ENCODE assay signal across 2 cellular contexts in genomic region chr4:19791422-19792113, GRCh38.
TF ChIP-seq lines count a peak whose summit lies in the region.

No MANE protein-coding gene starts in this region.

TF ChIP-seq in SK-N-SH, 30 proteins besides CTCF, POLR2A, EP300 and RAD21:
- no peak for TF ChIP-seq USF2 (IDR thresholded peaks at IDR 0.05; ENCODE audit: borderline replicate concordance, low read depth, low read length)
- TF ChIP-seq EZH2phosphoT487 (IDR thresholded peaks at IDR 0.05; ENCODE audit: borderline replicate concordance, low read depth), result no peak
- TF ChIP-seq TEAD4 (IDR thresholded peaks at IDR 0.05; ENCODE audit: borderline replicate concordance, insufficient read depth), result no peak
- TF ChIP-seq RCOR1 (IDR thresholded peaks at IDR 0.05; ENCODE audit: low read length), result no peak
- TF ChIP-seq POLR2AphosphoS5 (IDR thresholded peaks at IDR 0.05; ENCODE audit: low read depth, low read length), result no peak
- TF ChIP-seq FOXJ3 (CRISPR knock-in tag; IDR thresholded peaks at IDR 0.05), result no peak
- no peak for TF ChIP-seq YY1 (IDR thresholded peaks at IDR 0.05; ENCODE audit: low read depth)

TF ChIP-seq in SK-N-SH treated with all-trans-retinoic acid at 6 μM for 48 hours, 23 proteins besides CTCF, POLR2A, EP300 and RAD21 (continued from another document):
- TF ChIP-seq CSRNP3 (CRISPR knock-in tag; IDR thresholded peaks at IDR 0.05) (no peak), TSHZ2 (CRISPR knock-in tag; IDR thresholded peaks at IDR 0.05) (no peak), TCF4 (CRISPR knock-in tag; IDR thresholded peaks at IDR 0.05; ENCODE audit: borderline replicate concordance) (no peak), BACH2 (CRISPR knock-in tag; IDR thresholded peaks at IDR 0.05; ENCODE audit: borderline replicate concordance) (no peak), ZNF70 (CRISPR knock-in tag; IDR thresholded peaks at IDR 0.05) (no peak), ZNF565 (CRISPR knock-in tag; conservative IDR thresholded peaks at IDR 0.05; ENCODE audit: low read depth) (no peak), OSR1 (CRISPR knock-in tag; IDR thresholded peaks at IDR 0.05) (no peak)
